26 cellular contexts compared by ENCODE assay signal in the genomic region with DNA sequence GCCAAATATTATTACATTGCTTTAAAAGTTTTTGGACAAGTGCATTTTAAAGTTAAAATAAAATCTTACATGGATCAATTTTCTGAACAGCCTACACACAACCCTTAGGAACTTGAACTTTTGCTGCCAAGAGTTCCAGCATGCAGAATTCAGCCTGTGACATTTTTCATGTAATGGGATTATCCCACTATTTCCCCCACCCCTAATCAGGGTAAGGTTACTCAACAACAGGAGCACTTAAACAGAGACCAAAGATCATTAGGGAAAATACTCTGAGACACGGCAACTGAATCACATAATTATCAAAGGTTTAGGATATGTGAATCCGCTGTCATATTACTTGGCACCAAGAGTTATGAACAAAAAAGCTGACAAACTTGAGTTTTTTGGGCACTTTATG. TPM values are rescaled to one million over a fixed set of nuclear protein-coding genes. Genes with fewer than 3 reads are reported as not detected.
DNase-seq lines count a peak whose midpoint lies in the region; ATAC-seq and TF ChIP-seq lines count a peak whose summit lies in the region.
"Had no signal": no experiment of that assay in that cellular context is flagged by ENCODE, and none has a peak within 500 bp of the region (broad histone marks: within the 10 kb centered on the region; RNA-seq: fewer than 3 reads in every experiment).

No MANE protein-coding gene starts in this region.

- no peak for TF ChIP-seq CTCF in A673 (conservative IDR thresholded peaks at IDR 0.05; ENCODE audit: low read depth, low read length)
- no peak for TF ChIP-seq CTCF in osteoblast (IDR thresholded peaks at IDR 0.05; ENCODE audit: extremely low read depth, low read depth, low read length)
- no peak for TF ChIP-seq CTCF in GM10248 (IDR thresholded peaks at IDR 0.05; ENCODE audit: control extremely low read depth, extremely low read depth, low read depth, missing control alignments)

- no peaks in the 10 kb centered on the region for H3K36me3 Mint-ChIP-seq in T-helper 2 cell treated with Interferon-gamma antibody and Interleukin-4, amounts not matched to agents 5 μg/mL and 100 μg/mL, for 36 hours (ENCODE audit: low read depth)
- H3K36me3 Mint-ChIP-seq: CD14-positive monocyte; CD4-positive, alpha-beta memory T cell; CD4-positive, CD25-positive, alpha-beta regulatory T cell; CD8-positive, alpha-beta memory T cell had no signal

- no peak overlapping the region for H3K27ac ChIP-seq in A673 (ENCODE audit: low read depth, low read length, poor library complexity, severe bottlenecking)
- no peak overlapping the region for H3K27ac ChIP-seq in osteoblast (ENCODE audit: low read depth, low read length)
- H3K27ac ChIP-seq: 22Rv1, A549, BLaER1 had no signal

- no peak overlapping the region for H3K4me2 ChIP-seq in osteoblast (ENCODE audit: insufficient read depth, low read length)
- H3K4me2 ChIP-seq: A549, BLaER1 had no signal

- no peaks in the 10 kb centered on the region for H3K4me1 Mint-ChIP-seq in T-helper 2 cell treated with Interferon-gamma antibody and Interleukin-4, amounts not matched to agents 5 μg/mL and 100 μg/mL, for 36 hours (ENCODE audit: low read depth)
- H3K4me1 Mint-ChIP-seq: CD14-positive monocyte; CD4-positive, alpha-beta memory T cell; CD4-positive, CD25-positive, alpha-beta regulatory T cell; CD8-positive, alpha-beta memory T cell had no signal

- ATAC-seq in HG02973 (IDR thresholded peaks at IDR 0.05; ENCODE audit: unreplicated experiment) = no peak
- ATAC-seq: A549 had no signal

- no peak overlapping the region for H2AFZ ChIP-seq in osteoblast (ENCODE audit: low read length)

- no peaks in the 10 kb centered on the region for H3K27me3 Mint-ChIP-seq in T-helper 2 cell treated with Interferon-gamma antibody and Interleukin-4, amounts not matched to agents 5 μg/mL and 100 μg/mL, for 36 hours (ENCODE audit: low read depth)
- H3K27me3 Mint-ChIP-seq: CD4-positive, alpha-beta memory T cell; CD4-positive, CD25-positive, alpha-beta regulatory T cell; CD8-positive, alpha-beta memory T cell had no signal

- POLR2A ChIA-PET in A673 (lab: Charles Lee; ENCODE audit: low non-redundant PET) (no interaction called here), GM10248 (lab: Yijun Ruan, JAX) (no interaction called here)

- H3K27ac Mint-ChIP-seq in T-helper 2 cell treated with Interferon-gamma antibody and Interleukin-4, amounts not matched to agents 5 μg/mL and 100 μg/mL, for 36 hours = no peak overlapping the region
- H3K27ac Mint-ChIP-seq: CD14-positive monocyte; CD4-positive, alpha-beta memory T cell; CD4-positive, CD25-positive, alpha-beta regulatory T cell; CD8-positive, alpha-beta memory T cell had no signal

- DNase-seq in A673 (ENCODE audit: low spot score) = peak; percentile 65
- peak; percentile 13 for DNase-seq in NCI-H82 treated with DMSO at 0.1 percent for 48 hours (lab: John Stamatoyannopoulos, UW; ENCODE audit: unreplicated experiment)
- DNase-seq in osteoblast (ENCODE audit: insufficient read length, low spot score, missing footprints) = peak; percentile 66
- no peak for DNase-seq in GM10248 (ENCODE audit: extremely low spot score)
- no peak for DNase-seq in T-helper 2 cell treated with Interferon-gamma antibody and Interleukin-4, amounts not matched to agents 5 μg/mL and 100 μg/mL, for 36 hours (ENCODE audit: low spot score)
- DNase-seq: ACHN; BE2C; C1 segment of cervical spinal cord; CD4-positive, alpha-beta memory T cell; CD4-positive, CD25-positive, alpha-beta regulatory T cell; CD8-positive, alpha-beta memory T cell; COR-L47; DMS 273 treated with DMSO at 0.1 percent for 48 hours; DMS153; DMS53; DMS79; DND-41; EL; GDM1 had no signal

- no peak overlapping the region for H3K4me3 Mint-ChIP-seq in T-helper 2 cell treated with Interferon-gamma antibody and Interleukin-4, amounts not matched to agents 5 μg/mL and 100 μg/mL, for 36 hours
- H3K4me3 Mint-ChIP-seq: CD14-positive monocyte; CD4-positive, alpha-beta memory T cell; CD4-positive, CD25-positive, alpha-beta regulatory T cell; CD8-positive, alpha-beta memory T cell had no signal

- H3K36me3 ChIP-seq in A673 (ENCODE audit: insufficient read depth, low read length, poor library complexity, severe bottlenecking) (no peaks in the 10 kb centered on the region), osteoblast (ENCODE audit: insufficient read depth, low read length) (no peaks in the 10 kb centered on the region)
- H3K36me3 ChIP-seq: BE2C, BLaER1 had no signal

- H3K4me3 ChIP-seq in A673 (ENCODE audit: low read depth, low read length, poor library complexity, severe bottlenecking) = no peak overlapping the region
- no peak overlapping the region for H3K4me3 ChIP-seq in osteoblast (ENCODE audit: insufficient read depth, low read length)
- H3K4me3 ChIP-seq: A549, BLaER1 had no signal

- H3K4me1 ChIP-seq in A673 (ENCODE audit: insufficient read depth, low read length, poor library complexity, severe bottlenecking) (peaks cover 11% of the 10 kb centered on the region), osteoblast (ENCODE audit: insufficient read depth, low read length) (peaks cover 6% of the 10 kb centered on the region)
- H3K4me1 ChIP-seq: A549, BE2C, BLaER1 had no signal

- no TSS peak for BruUV-seq in A673 (replicated peaks; lab: Mats Ljungman, UMichigan)

- H3K27me3 ChIP-seq in A673 (replicated peaks; ENCODE audit: insufficient read depth, low read depth, low read length, poor library complexity) (no peaks in the 10 kb centered on the region), osteoblast (ENCODE audit: insufficient read depth, low read length) (no peaks in the 10 kb centered on the region)
- H3K27me3 ChIP-seq: BLaER1 had no signal

- H3K9me3 ChIP-seq in A673 (ENCODE audit: low read depth, low read length, poor library complexity, severe bottlenecking) = no peaks in the 10 kb centered on the region
- H3K9me3 ChIP-seq in osteoblast (ENCODE audit: low read depth, low read length) = no peaks in the 10 kb centered on the region
- H3K9me3 ChIP-seq: A549, BE2C, BLaER1 had no signal

- H4K20me1 ChIP-seq in osteoblast (ENCODE audit: insufficient read depth, low read length) = no peaks in the 10 kb centered on the region
- H4K20me1 ChIP-seq: BLaER1 had no signal

- CTCF ChIA-PET in A673 (lab: Charles Lee) = no interaction called here
- CTCF ChIA-PET in GM10248 (lab: Yijun Ruan, JAX) = no interaction called here

- H3K79me2 ChIP-seq in osteoblast (ENCODE audit: insufficient read depth, low read length) = no peaks in the 10 kb centered on the region

- no peaks in the 10 kb centered on the region for H3K9me3 Mint-ChIP-seq in T-helper 2 cell treated with Interferon-gamma antibody and Interleukin-4, amounts not matched to agents 5 μg/mL and 100 μg/mL, for 36 hours

- intact Hi-C loops in A673 (cut with micrococcal nuclease; ENCODE audit: unreplicated experiment) = no loop called here

RNA-seq across cellular contexts. Expression of a gene that starts 47.2 kb away (rescaled TPM):
- total RNA-seq in A673 (2021) (not detected in 2 replicates), osteoblast (not detected in 2 replicates)
- total RNA-seq: CD4-positive, alpha-beta memory T cell; CD4-positive, CD25-positive, alpha-beta regulatory T cell; CD8-positive, alpha-beta memory T cell; Daoy; G401 had no signal

Comparison
In these comparisons a context has a peak if more than half of its experiments do, and no peak if none do; other contexts are left out.
1. DNase-seq: peak in A673 (single experiment), NCI-H82 treated with DMSO at 0.1 percent for 48 hours (single experiment) and osteoblast (single experiment); none in GM10248 (single experiment) and T-helper 2 cell treated with Interferon-gamma antibody and Interleukin-4, amounts not matched to agents 5 μg/mL and 100 μg/mL, for 36 hours (single experiment).